ENCODE assay signal across 14 cellular contexts in genomic region chr13:20446405-20446804, GRCh38.
"Had no signal": no experiment of that assay in that cellular context is flagged by ENCODE, and none has a peak within 500 bp of the region (broad histone marks: within the 10 kb centered on the region; RNA-seq: fewer than 3 reads in every experiment).

No MANE protein-coding gene starts in this region.

- H3K4me3 ChIP-seq: right lobe of liver, tibial artery, upper lobe of left lung, uterus had no signal

- H3K27ac ChIP-seq: right lobe of liver, tibial artery, upper lobe of left lung had no signal

- H3K27me3 ChIP-seq: right lobe of liver, tibial artery, upper lobe of left lung, uterus had no signal

- H3K36me3 ChIP-seq: right lobe of liver, upper lobe of left lung, uterus had no signal

- H3K4me1 ChIP-seq: right lobe of liver, tibial artery, upper lobe of left lung, uterus had no signal

- H3K9me3 ChIP-seq: right lobe of liver had no signal

- ATAC-seq: effector memory CD8-positive, alpha-beta T cell; naive thymus-derived CD4-positive, alpha-beta T cell; stimulated activated effector memory CD8-positive, alpha-beta T cell treated with anti-CD3 and anti-CD28 coated beads, Interleukin-12 subunit alpha, Interleukin-12 subunit beta, amount 100 ng/mL, for 72 hours had no signal

- DNase-seq: cerebellar nuclear complex; effector memory CD8-positive, alpha-beta T cell; immature natural killer cell; mammary epithelial cell; naive thymus-derived CD4-positive, alpha-beta T cell; nephron progenitor cell; posterior cingulate gyrus; right lobe of liver; stimulated activated CD4-positive, alpha-beta T cell treated with anti-CD3 and anti-CD28 coated beads, Interleukin-4, amount 100 ng/mL, for 1 hour; stimulated activated CD8-positive, alpha-beta memory T cell treated with anti-CD3 and anti-CD28 coated beads, Interleukin-4, amount 100 ng/mL, for 48 hours; tibial artery; upper lobe of left lung; uterus had no signal
